In the genomic region with DNA sequence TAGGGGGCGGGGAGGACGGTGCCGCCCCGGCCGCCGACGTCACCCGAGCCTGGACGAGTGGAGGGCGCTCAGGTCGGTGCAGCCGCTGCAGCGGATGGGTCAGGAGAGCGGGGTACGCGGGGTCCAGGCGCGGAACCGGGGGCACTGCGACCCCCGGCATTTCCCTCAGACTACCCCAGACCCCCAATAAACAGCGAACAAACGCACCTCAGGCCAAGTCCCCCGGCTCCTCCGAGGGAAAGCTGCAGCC, we compare ENCODE assay signal across 8 cellular contexts.
DNase-seq lines count a peak whose midpoint lies in the region; ATAC-seq and TF ChIP-seq lines count a peak whose summit lies in the region.

No MANE protein-coding gene starts in this region.

- H3K36me3 ChIP-seq in HUES64 (ENCODE audit: insufficient read depth, low read length) (no peaks in the 10 kb centered on the region), liver (ENCODE audit: control insufficient read depth in 4 of 4, insufficient read depth in 3 of 4, low read depth in 1 of 4, low read length in 3 of 4) (no peaks in the 10 kb centered on the region), thoracic aorta (no peaks in the 10 kb centered on the region)

- WGBS in HUES64, result under 1% methylated on average over 25 of the region's 25 CpGs
- under 1% methylated on average over 25 of the region's 25 CpGs for WGBS in liver

- no peak for ATAC-seq in thoracic aorta (ENCODE audit: insufficient number of reproducible peaks, low FRiP score, low read depth)

- no peak for TF ChIP-seq RAD21 in liver (IDR thresholded peaks at IDR 0.05)

- H3K9me3 ChIP-seq in HUES64 (ENCODE audit: insufficient read depth, low read depth, low read length), result no peaks in the 10 kb centered on the region
- no peaks in the 10 kb centered on the region for H3K9me3 ChIP-seq in liver (ENCODE audit: control insufficient read depth in 4 of 4, low read length in 3 of 4)
- H3K9me3 ChIP-seq in thoracic aorta, result no peaks in the 10 kb centered on the region

- CTCF ChIA-PET in MCF 10A (lab: Yijun Ruan, JAX), result interaction anchor here (0.9 to 4.1 kb wide), 2 partner anchors 11 to 103 kb away, joined by 3 to 22 read pairs; no protein-coding TSS in a partner anchor

- BruUV-seq in MCF 10A (replicated peaks; lab: Mats Ljungman, UMichigan), result no TSS peak

- H3K9ac ChIP-seq in HUES64 (ENCODE audit: low read depth, low read length) (peak overlapping the region; percentile 12; the same call in 1 of the 2 replicates), liver (ENCODE audit: low read depth in 1 of 2, low read length in 2 of 2) (peak overlapping the region in 1 of 2 donors; percentile 56)

- H3K4me3 Mint-ChIP-seq in MCF 10A (ENCODE audit: unreplicated experiment), result peak overlapping the region; percentile 90

- H3K27me3 Mint-ChIP-seq in MCF 10A (ENCODE audit: insufficient read depth, unreplicated experiment), result no peaks in the 10 kb centered on the region

- peak; percentile 76 for DNase-seq in GM13976 (ENCODE audit: low spot score)
- no peak for DNase-seq in MCF 10A (ENCODE audit: unreplicated experiment)
- no peak for DNase-seq in thoracic aorta (ENCODE audit: low spot score)
- DNase-seq in GDM1 (lab: John Stamatoyannopoulos, UW), result no peak
- no peak for DNase-seq in SIG-M5 (lab: John Stamatoyannopoulos, UW)
- DNase-seq in SHP77 treated with DMSO at 0.1 percent for 48 hours (lab: John Stamatoyannopoulos, UW), result no peak

- POLR2A ChIA-PET in MCF 10A (lab: Yijun Ruan, JAX), result interaction anchor here (0.5 to 1.5 kb wide), 3 partner anchors 28 to 458 kb away, joined by 3 to 4 read pairs (median 3); no protein-coding TSS in a partner anchor

- intact Hi-C loops in MCF 10A (cut with micrococcal nuclease), result no loop called here

- TF ChIP-seq CTCF in GM13976 (IDR thresholded peaks at IDR 0.05; ENCODE audit: borderline replicate concordance, control extremely low read depth, extremely low read depth, insufficient read depth, missing control alignments) (no peak), MCF 10A (IDR thresholded peaks at IDR 0.05; ENCODE audit: unreplicated experiment) (no peak), liver (IDR thresholded peaks at IDR 0.05; ENCODE audit: low read depth, low read length, missing input control) (no peak), thoracic aorta (IDR thresholded peaks at IDR 0.05) (no peak)

- no peaks in the 10 kb centered on the region for H3K4me1 Mint-ChIP-seq in MCF 10A (ENCODE audit: insufficient read depth, unreplicated experiment)

- H3K27ac Mint-ChIP-seq in MCF 10A (ENCODE audit: low read depth, unreplicated experiment), result no peak overlapping the region

- peak overlapping the region; percentile 58 for H3K4me3 ChIP-seq in HUES64 (ENCODE audit: low read length)
- peak overlapping the region; percentile 36 to 81 (median 74) for H3K4me3 ChIP-seq in liver (ENCODE audit: low read depth in 1 of 3, low read length in 3 of 3)
- H3K4me3 ChIP-seq in thoracic aorta, result peak overlapping the region; percentile 93

- no peaks in the 10 kb centered on the region for H3K36me3 Mint-ChIP-seq in MCF 10A (ENCODE audit: insufficient read depth, unreplicated experiment)

- H3K9me3 Mint-ChIP-seq in MCF 10A (ENCODE audit: unreplicated experiment), result no peaks in the 10 kb centered on the region

- in situ Hi-C loops in GM13976 (cut with MboI; ENCODE audit: low sequenced_read_pairs, unreplicated experiment), result no loop called here

- H3K27ac ChIP-seq in HUES64 (ENCODE audit: low read depth, low read length) (no peak overlapping the region), liver (ENCODE audit: low read depth in 1 of 2, low read length in 2 of 2) (peak overlapping the region; percentile 39 to 71), thoracic aorta (peak overlapping the region; percentile 77 to 87)

- H3K4me1 ChIP-seq in HUES64 (ENCODE audit: insufficient read depth, low read length) (peaks cover 7% of the 10 kb centered on the region), liver (ENCODE audit: control insufficient read depth in 4 of 4, insufficient read depth in 4 of 4, low read length in 3 of 4) (peaks cover 0 to 23% (median 15%) of the 10 kb centered on the region in 4 donors), thoracic aorta (ENCODE audit: control insufficient read depth in 1 of 2, low read depth in 2 of 2) (peaks cover 6 to 17% of the 10 kb centered on the region in 2 donors)

- H3K27me3 ChIP-seq in HUES64 (ENCODE audit: insufficient read depth, low read length) (peaks cover 19% of the 10 kb centered on the region), liver (ENCODE audit: control insufficient read depth in 4 of 4, insufficient read depth in 4 of 4, low read length in 3 of 4) (no peaks in the 10 kb centered on the region), thoracic aorta (replicated peaks; ENCODE audit: insufficient read depth) (no peaks in the 10 kb centered on the region)

TF ChIP-seq in liver, 16 proteins besides CTCF, POLR2A, EP300 and RAD21:
- no peak for TF ChIP-seq RXRA (IDR thresholded peaks at IDR 0.05)
- no peak for TF ChIP-seq FOXA2 (IDR thresholded peaks at IDR 0.05)
- TF ChIP-seq YY1 (IDR thresholded peaks at IDR 0.05), result no peak
- TF ChIP-seq SP1 (IDR thresholded peaks at IDR 0.05), result no peak
- no peak for TF ChIP-seq JUND (IDR thresholded peaks at IDR 0.05)
- TF ChIP-seq, protein P1, sequence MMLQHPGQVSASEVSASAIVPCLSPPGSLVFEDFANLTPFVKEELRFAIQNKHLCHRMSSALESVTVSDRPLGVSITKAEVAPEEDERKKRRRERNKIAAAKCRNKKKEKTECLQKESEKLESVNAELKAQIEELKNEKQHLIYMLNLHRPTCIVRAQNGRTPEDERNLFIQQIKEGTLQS (IDR thresholded peaks at IDR 0.05), result no peak
- no peak for TF ChIP-seq HNF4A (conservative IDR thresholded peaks at IDR 0.05)
